9 cellular contexts compared by ENCODE assay signal in genomic region chr2:191521608-191522208, GRCh38.
DNase-seq lines count a peak whose midpoint lies in the region; ATAC-seq, FAIRE-seq and TF ChIP-seq lines count a peak whose summit lies in the region.
"Had no signal": no experiment of that assay in that cellular context is flagged by ENCODE, and none has a peak within 500 bp of the region (broad histone marks: within the 10 kb centered on the region; RNA-seq: fewer than 3 reads in every experiment).

No MANE protein-coding gene starts in this region.

- H2AFZ ChIP-seq in OCI-LY1 (ENCODE audit: low read length) = no peak overlapping the region

- ATAC-seq in natural killer cell (no peak), gastrocnemius medialis (no peak), HG03097 (IDR thresholded peaks at IDR 0.05; ENCODE audit: low FRiP score, unreplicated experiment) (no peak)
- no peak for ATAC-seq in natural killer cell treated with Interleukin-12 subunit alpha and Interleukin-12 subunit beta and Interleukin-15 and Interleukin-18, amount 100 ng/mL, for 72 hours

- no peaks in the 10 kb centered on the region for H3K36me3 ChIP-seq in OCI-LY1 (ENCODE audit: insufficient read depth, low read length)
- no peaks in the 10 kb centered on the region for H3K36me3 ChIP-seq in gastrocnemius medialis

- H3K79me2 ChIP-seq in OCI-LY1 (ENCODE audit: insufficient read depth, low read length) = no peaks in the 10 kb centered on the region

- H3K4me3 ChIP-seq in OCI-LY1 (ENCODE audit: low read depth, low read length, poor library complexity, severe bottlenecking) (no peak overlapping the region), gastrocnemius medialis (no peak overlapping the region)

- TF ChIP-seq POLR2A in gastrocnemius medialis (IDR thresholded peaks at IDR 0.05) (no peak), GM12891 (IDR thresholded peaks at IDR 0.05; ENCODE audit: low read depth, low read length) (no peak)

- H4K20me1 ChIP-seq in OCI-LY1 (ENCODE audit: insufficient read depth, low read length) = no peaks in the 10 kb centered on the region

- no peaks in the 10 kb centered on the region for H3K27me3 ChIP-seq in OCI-LY1 (ENCODE audit: insufficient read depth, low read length)
- H3K27me3 ChIP-seq in gastrocnemius medialis = no peaks in the 10 kb centered on the region

- H3F3A ChIP-seq in OCI-LY1 (ENCODE audit: insufficient read depth, low read length) = no peaks in the 10 kb centered on the region

- no peak overlapping the region for H3K4me3 Mint-ChIP-seq in natural killer cell
- H3K4me3 Mint-ChIP-seq in natural killer cell treated with Interleukin-12 subunit alpha and Interleukin-12 subunit beta and Interleukin-15 and Interleukin-18, amount 100 ng/mL, for 72 hours = no peak overlapping the region
- H3K4me3 Mint-ChIP-seq: stimulated activated naive CD8-positive, alpha-beta T cell treated with anti-CD3 and anti-CD28 coated beads, Interleukin-15, Interleukin-2, amounts not matched to agents 100 ng/mL and 50 ng/mL, for 24 hours had no signal

- H3K36me3 Mint-ChIP-seq in natural killer cell = no peaks in the 10 kb centered on the region
- H3K36me3 Mint-ChIP-seq in natural killer cell treated with Interleukin-12 subunit alpha and Interleukin-12 subunit beta and Interleukin-15 and Interleukin-18, amount 100 ng/mL, for 72 hours = no peaks in the 10 kb centered on the region

- no peak overlapping the region for H3K27ac Mint-ChIP-seq in natural killer cell
- H3K27ac Mint-ChIP-seq in natural killer cell treated with Interleukin-12 subunit alpha and Interleukin-12 subunit beta and Interleukin-15 and Interleukin-18, amount 100 ng/mL, for 72 hours = no peak overlapping the region
- H3K27ac Mint-ChIP-seq: stimulated activated naive CD8-positive, alpha-beta T cell treated with anti-CD3 and anti-CD28 coated beads, Interleukin-15, Interleukin-2, amounts not matched to agents 100 ng/mL and 50 ng/mL, for 24 hours had no signal

- in situ Hi-C loops in gastrocnemius medialis (cut with MboI; ENCODE audit: low sequenced_read_pairs in 4 of 4) = loop anchor here (10.0 to 25.0 kb wide), 7 partner anchors 284 to 734 kb away; partner anchors contain the start of genes MYO1B (in 1 of the 4) and STAT4 (in 1 of the 4)

- DNase-seq in natural killer cell (no peak), fibroblast of gingiva (ENCODE audit: low read depth) (peak; percentile 29), gastrocnemius medialis (no peak), mucosa of gallbladder (ENCODE audit: low spot score) (no peak), GM12891 (ENCODE audit: insufficient read length, low spot score) (no peak)
- DNase-seq in natural killer cell treated with Interleukin-12 subunit alpha and Interleukin-12 subunit beta and Interleukin-15 and Interleukin-18, amount 100 ng/mL, for 72 hours (ENCODE audit: low spot score) = no peak

- FAIRE-seq in GM12891 (lab: Jason Lieb, UNC) = no peak

- H3K4me2 ChIP-seq in OCI-LY1 (ENCODE audit: low read length) = no peak overlapping the region

- H3K27me3 Mint-ChIP-seq in natural killer cell (ENCODE audit: low read depth in 2 of 2) = peaks cover 8 to 30% of the 10 kb centered on the region in 2 donors
- H3K27me3 Mint-ChIP-seq in natural killer cell treated with Interleukin-12 subunit alpha and Interleukin-12 subunit beta and Interleukin-15 and Interleukin-18, amount 100 ng/mL, for 72 hours = peaks cover 17 to 21% of the 10 kb centered on the region in 2 donors

- H3K9me3 Mint-ChIP-seq in natural killer cell = no peaks in the 10 kb centered on the region
- H3K9me3 Mint-ChIP-seq in natural killer cell treated with Interleukin-12 subunit alpha and Interleukin-12 subunit beta and Interleukin-15 and Interleukin-18, amount 100 ng/mL, for 72 hours = no peaks in the 10 kb centered on the region
- H3K9me3 Mint-ChIP-seq: stimulated activated naive CD8-positive, alpha-beta T cell treated with anti-CD3 and anti-CD28 coated beads, Interleukin-15, Interleukin-2, amounts not matched to agents 100 ng/mL and 50 ng/mL, for 24 hours had no signal

- H3K9me3 ChIP-seq in OCI-LY1 (ENCODE audit: low read length) (no peaks in the 10 kb centered on the region), gastrocnemius medialis (no peaks in the 10 kb centered on the region)

- TF ChIP-seq CTCF in natural killer cell (IDR thresholded peaks at IDR 0.05) (peak; percentile 72), OCI-LY1 (IDR thresholded peaks at IDR 0.05; ENCODE audit: low read length) (peak; percentile 64), gastrocnemius medialis (IDR thresholded peaks at IDR 0.05 in 4 of 5, conservative IDR thresholded peaks at IDR 0.05 in 1 of 5) (peak; percentile 54 to 71 (median 66))

- intact Hi-C loops in natural killer cell (cut with micrococcal nuclease) (loop anchor here (1.0 kb wide), 2 partner anchors 303 to 356 kb away; no protein-coding TSS in a partner anchor), gastrocnemius medialis (cut with DNase I; ENCODE audit: low total_unique reads) (loop anchor here (1.0 to 5.0 kb wide), 3 partner anchors 303 to 469 kb away; no protein-coding TSS in a partner anchor)

- no peaks in the 10 kb centered on the region for H3K9me2 ChIP-seq in OCI-LY1 (ENCODE audit: low read depth, low read length)

- H3K4me1 ChIP-seq in OCI-LY1 (ENCODE audit: insufficient read depth, low read length, severe bottlenecking) = no peaks in the 10 kb centered on the region
- no peaks in the 10 kb centered on the region for H3K4me1 ChIP-seq in gastrocnemius medialis

- no peak overlapping the region for H3K27ac ChIP-seq in OCI-LY1 (ENCODE audit: low read depth, low read length, poor library complexity, severe bottlenecking)
- H3K27ac ChIP-seq in gastrocnemius medialis = no peak overlapping the region

- no peak overlapping the region for H3K9ac ChIP-seq in OCI-LY1 (ENCODE audit: low read length)

- H3K4me1 Mint-ChIP-seq in natural killer cell = no peaks in the 10 kb centered on the region
- H3K4me1 Mint-ChIP-seq in natural killer cell treated with Interleukin-12 subunit alpha and Interleukin-12 subunit beta and Interleukin-15 and Interleukin-18, amount 100 ng/mL, for 72 hours (ENCODE audit: low read depth in 2 of 2) = no peaks in the 10 kb centered on the region

TF ChIP-seq in GM12891, 5 proteins besides CTCF, POLR2A, EP300 and RAD21:
- TF ChIP-seq TAF1 (IDR thresholded peaks at IDR 0.05; ENCODE audit: low read depth, low read length) (no peak), SPI1 (IDR thresholded peaks at IDR 0.05; ENCODE audit: low read depth, low read length) (no peak), POU2F2 (IDR thresholded peaks at IDR 0.05; ENCODE audit: low read depth, low read length) (no peak), PAX5 (IDR thresholded peaks at IDR 0.05; ENCODE audit: insufficient read depth, low read length, severe bottlenecking) (no peak), POLR2AphosphoS5 (IDR thresholded peaks at IDR 0.05; ENCODE audit: low read depth, low read length) (no peak)
